In the genomic region with DNA sequence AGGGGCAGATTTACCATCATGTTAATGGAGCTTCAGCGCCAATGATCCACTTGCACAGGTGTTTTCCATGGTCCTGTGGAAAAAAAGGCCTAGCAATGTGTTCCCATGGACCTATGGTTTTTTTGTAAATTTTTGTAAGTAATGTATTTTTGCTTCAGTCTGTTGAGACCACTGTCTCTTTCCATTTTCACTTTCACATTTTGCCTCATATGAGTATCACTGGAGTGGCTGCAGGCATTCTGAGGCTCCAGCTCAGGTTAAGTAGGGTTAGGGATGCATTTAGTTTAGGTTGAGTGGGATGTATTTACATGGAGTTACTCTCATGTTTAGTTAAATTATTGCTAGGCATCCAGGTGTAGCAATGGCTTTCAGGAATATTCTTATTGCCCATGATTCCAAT, we compare ENCODE assay signal across 10 cellular contexts. TPM values are rescaled to one million over a fixed set of nuclear protein-coding genes. Genes with fewer than 3 reads are reported as not detected.
DNase-seq lines count a peak whose midpoint lies in the region; ATAC-seq, FAIRE-seq and TF ChIP-seq lines count a peak whose summit lies in the region.
"Had no signal": no experiment of that assay in that cellular context is flagged by ENCODE, and none has a peak within 500 bp of the region (broad histone marks: within the 10 kb centered on the region; RNA-seq: fewer than 3 reads in every experiment).

No MANE protein-coding gene starts in this region.

- no peaks in the 10 kb centered on the region for H3K27me3 Mint-ChIP-seq in activated CD4-positive, alpha-beta T cell treated with anti-CD3 and anti-CD28 coated beads for 36 hours
- no peaks in the 10 kb centered on the region for H3K27me3 Mint-ChIP-seq in progenitor cell of endocrine pancreas

- no peaks in the 10 kb centered on the region for H3K36me3 Mint-ChIP-seq in activated CD4-positive, alpha-beta T cell treated with anti-CD3 and anti-CD28 coated beads for 36 hours (ENCODE audit: low read depth)
- no peaks in the 10 kb centered on the region for H3K36me3 Mint-ChIP-seq in progenitor cell of endocrine pancreas (ENCODE audit: insufficient read depth)

- H3K9me3 ChIP-seq in Loucy (ENCODE audit: insufficient read depth, low read depth, low read length) (no peaks in the 10 kb centered on the region), neutrophil (no peaks in the 10 kb centered on the region)
- H3K9me3 ChIP-seq: lower lobe of right lung had no signal

- TF ChIP-seq POLR2A in H54 (IDR thresholded peaks at IDR 0.05; ENCODE audit: low read depth, low read length), result no peak
- no peak for TF ChIP-seq POLR2A in GM12892 (IDR thresholded peaks at IDR 0.05; ENCODE audit: low read depth, low read length)

- H3K4me1 ChIP-seq in Loucy (ENCODE audit: insufficient read depth, low read length, poor library complexity, severe bottlenecking), result peaks cover 17% of the 10 kb centered on the region
- peaks cover 22 to 41% of the 10 kb centered on the region in 2 experiments for H3K4me1 ChIP-seq in neutrophil (ENCODE audit: control insufficient read depth in 1 of 2, insufficient read depth in 1 of 2, low read depth in 1 of 2, low read length in 1 of 2)

- no peaks in the 10 kb centered on the region for H3K9me3 Mint-ChIP-seq in activated CD4-positive, alpha-beta T cell treated with anti-CD3 and anti-CD28 coated beads for 36 hours (ENCODE audit: low read depth)
- no peaks in the 10 kb centered on the region for H3K9me3 Mint-ChIP-seq in progenitor cell of endocrine pancreas (ENCODE audit: low read depth)

- H3K4me1 Mint-ChIP-seq in activated CD4-positive, alpha-beta T cell treated with anti-CD3 and anti-CD28 coated beads for 36 hours, result peaks cover 48% of the 10 kb centered on the region
- peaks cover 25% of the 10 kb centered on the region for H3K4me1 Mint-ChIP-seq in progenitor cell of endocrine pancreas (ENCODE audit: low read depth)

- H3K27ac ChIP-seq in neutrophil, result peak overlapping the region; percentile 7
- H3K27ac ChIP-seq: lower lobe of right lung had no signal

- ATAC-seq in activated CD4-positive, alpha-beta T cell treated with anti-CD3 and anti-CD28 coated beads for 36 hours, result peak; percentile 75
- peak; percentile 77 for ATAC-seq in HG02642 (IDR thresholded peaks at IDR 0.05; ENCODE audit: poor library complexity, unreplicated experiment)
- ATAC-seq: lower lobe of right lung had no signal

- DNase-seq in activated CD4-positive, alpha-beta T cell treated with anti-CD3 and anti-CD28 coated beads for 36 hours, result no peak
- no peak for DNase-seq in activated CD4-positive, alpha-beta T cell treated with anti-CD3 and anti-CD28 coated beads for 48 hours
- DNase-seq in H54 (ENCODE audit: insufficient read length, low spot score) (no peak), progenitor cell of endocrine pancreas (ENCODE audit: low spot score, unreplicated experiment) (no peak), GM12892 (ENCODE audit: insufficient read length) (no peak)
- DNase-seq: 8988T, lower lobe of right lung had no signal

- peak overlapping the region; percentile 62 for H3K4me3 Mint-ChIP-seq in activated CD4-positive, alpha-beta T cell treated with anti-CD3 and anti-CD28 coated beads for 36 hours
- H3K4me3 Mint-ChIP-seq in progenitor cell of endocrine pancreas (ENCODE audit: low read depth), result no peak overlapping the region

- no peaks in the 10 kb centered on the region for H3K27me3 ChIP-seq in Loucy (ENCODE audit: insufficient read depth, low read length, poor library complexity, severe bottlenecking)
- H3K27me3 ChIP-seq in neutrophil, result no peaks in the 10 kb centered on the region

- H3K36me3 ChIP-seq in Loucy (ENCODE audit: insufficient read depth, low read length) (no peaks in the 10 kb centered on the region), neutrophil (no peaks in the 10 kb centered on the region)
- H3K36me3 ChIP-seq: lower lobe of right lung had no signal

- FAIRE-seq in H54 (lab: Jason Lieb, UNC) (no peak), GM12892 (lab: Jason Lieb, UNC) (no peak)

- intact Hi-C loops in activated CD4-positive, alpha-beta T cell treated with anti-CD3 and anti-CD28 coated beads for 36 hours (cut with DNase I, micrococcal nuclease), result no loop called here

- POLR2A ChIA-PET in activated CD4-positive, alpha-beta T cell treated with anti-CD3 and anti-CD28 coated beads for 36 hours (lab: Charles Lee), result no interaction called here

- no peak overlapping the region for H3K4me3 ChIP-seq in Loucy (ENCODE audit: low read length, poor library complexity, severe bottlenecking)
- H3K4me3 ChIP-seq in neutrophil (ENCODE audit: low read depth in 1 of 2, low read length in 1 of 2), result no peak overlapping the region
- H3K4me3 ChIP-seq: lower lobe of right lung had no signal

- no peaks in the 10 kb centered on the region for H3K9me2 ChIP-seq in Loucy (replicated peaks; ENCODE audit: low read depth, low read length)

- no peaks in the 10 kb centered on the region for H4K20me1 ChIP-seq in Loucy (ENCODE audit: insufficient read depth, low read length, poor library complexity, severe bottlenecking)

- H3K79me2 ChIP-seq in Loucy (ENCODE audit: insufficient read depth, low read length), result no peaks in the 10 kb centered on the region

- H3K4me2 ChIP-seq in Loucy (ENCODE audit: low read depth, low read length, poor library complexity, severe bottlenecking), result peak overlapping the region; percentile 29

- no peak overlapping the region for H3K9ac ChIP-seq in Loucy (ENCODE audit: low read depth, low read length, poor library complexity, severe bottlenecking)

- no peak for TF ChIP-seq CTCF in Loucy (conservative IDR thresholded peaks at IDR 0.05; ENCODE audit: low read length)
- no peak for TF ChIP-seq CTCF in neutrophil (IDR thresholded peaks at IDR 0.05)
- no peak for TF ChIP-seq CTCF in progenitor cell of endocrine pancreas (IDR thresholded peaks at IDR 0.05; ENCODE audit: unreplicated experiment)

- no peaks in the 10 kb centered on the region for H3F3A ChIP-seq in Loucy (ENCODE audit: low read depth)

- H2AFZ ChIP-seq in Loucy (ENCODE audit: low read length), result peak overlapping the region; percentile 75

- CTCF ChIA-PET in activated CD4-positive, alpha-beta T cell treated with anti-CD3 and anti-CD28 coated beads for 36 hours (lab: Charles Lee), result interaction anchor here (0.6 to 4.1 kb wide), 5 partner anchors 16 to 597 kb away, joined by 3 to 23 read pairs (median 3); a partner anchor contains a TSS

- peak overlapping the region; percentile 93 for H3K27ac Mint-ChIP-seq in activated CD4-positive, alpha-beta T cell treated with anti-CD3 and anti-CD28 coated beads for 36 hours
- no peak overlapping the region for H3K27ac Mint-ChIP-seq in progenitor cell of endocrine pancreas

RNA-seq across cellular contexts. Expression of a gene that starts 19.2 kb away (rescaled TPM):
- total RNA-seq in activated CD4-positive, alpha-beta T cell treated with anti-CD3 and anti-CD28 coated beads for 36 hours, result 10 to 100 TPM; 16.7 to 18.4 TPM
- total RNA-seq in progenitor cell of endocrine pancreas, result 39.1 and 40.9 TPM in 2 replicates
- polyA plus RNA-seq in GM12892 (2012; ENCODE audit: missing spikeins), result 24.1 TPM

RNA-seq across cellular contexts. Expression of a gene that starts 50.3 kb away (rescaled TPM):
- total RNA-seq in activated CD4-positive, alpha-beta T cell treated with anti-CD3 and anti-CD28 coated beads for 36 hours, result not detected
- 2.3 and 3.5 TPM in 2 replicates for total RNA-seq in progenitor cell of endocrine pancreas
- 2.6 TPM for polyA plus RNA-seq in GM12892 (2012; ENCODE audit: missing spikeins)
- total RNA-seq: lower lobe of right lung had no signal
